Comparison of ENCODE assay signal across 8 cellular contexts in genomic region chr2:230318190-230319121, GRCh38. TPM values are rescaled to one million over a fixed set of nuclear protein-coding genes. Genes with fewer than 3 reads are reported as not detected.
DNase-seq lines count a peak whose midpoint lies in the region; ATAC-seq and TF ChIP-seq lines count a peak whose summit lies in the region.

No MANE protein-coding gene starts in this region.

- H3K4me1 ChIP-seq in DND-41 (ENCODE audit: insufficient read depth, low read length) (peaks cover 42% of the 10 kb centered on the region), gastroesophageal sphincter (no peaks in the 10 kb centered on the region)

- no peaks in the 10 kb centered on the region for H3K9me3 ChIP-seq in DND-41 (ENCODE audit: insufficient read depth, low read length, severe bottlenecking)
- peaks cover 0 to 24% (median 0%) of the 10 kb centered on the region in 3 donors for H3K9me3 ChIP-seq in gastroesophageal sphincter

- TF ChIP-seq POLR2A in gastroesophageal sphincter (IDR thresholded peaks at IDR 0.05) = no peak

- DNase-seq in DND-41 = peak; percentile 43
- DNase-seq in putamen (ENCODE audit: low spot score) = no peak
- DNase-seq in anterior cingulate cortex (lab: John Stamatoyannopoulos, UW) = no peak
- no peak for DNase-seq in coronary artery (ENCODE audit: low spot score)

- H3K9ac ChIP-seq in DND-41 (ENCODE audit: low read depth, low read length) = peak overlapping the region; percentile 54

- TF ChIP-seq EP300 in gastroesophageal sphincter (IDR thresholded peaks at IDR 0.05) = no peak

- peaks cover 10% of the 10 kb centered on the region for H3K9me3 Mint-ChIP-seq in activated T-helper 17 cell treated with anti-CD3 and anti-CD28 coated beads, Interleukin-2, amount 50 U/mL, for 72 hours

- TF ChIP-seq CTCF in DND-41 (IDR thresholded peaks at IDR 0.05; ENCODE audit: borderline replicate concordance, extremely low read depth, low read length, poor library complexity, severe bottlenecking) = no peak
- TF ChIP-seq CTCF in gastroesophageal sphincter (IDR thresholded peaks at IDR 0.05) = no peak
- no peak for TF ChIP-seq CTCF in coronary artery (IDR thresholded peaks at IDR 0.05)

- H3K79me2 ChIP-seq in DND-41 (ENCODE audit: insufficient read depth, low read length) = no peaks in the 10 kb centered on the region

- no peaks in the 10 kb centered on the region for H4K20me1 ChIP-seq in DND-41 (ENCODE audit: insufficient read depth, low read length)

- H3K27me3 Mint-ChIP-seq in activated T-helper 17 cell treated with anti-CD3 and anti-CD28 coated beads, Interleukin-2, amount 50 U/mL, for 72 hours = no peaks in the 10 kb centered on the region

- peak overlapping the region; percentile 63 for H3K4me3 Mint-ChIP-seq in activated T-helper 17 cell treated with anti-CD3 and anti-CD28 coated beads, Interleukin-2, amount 50 U/mL, for 72 hours

- ATAC-seq in DND-41 (ENCODE audit: insufficient read depth, low read depth) (peak; percentile 24; the same call in 2 of the 3 replicates), GM19395 (IDR thresholded peaks at IDR 0.05; ENCODE audit: unreplicated experiment) (peak; percentile 61), HG03354 (IDR thresholded peaks at IDR 0.05; ENCODE audit: poor library complexity, severe bottlenecking, unreplicated experiment) (peak; percentile 53), gastroesophageal sphincter (no peak)
- peak; percentile 25 for ATAC-seq in activated T-helper 17 cell treated with anti-CD3 and anti-CD28 coated beads, Interleukin-2, amount 50 U/mL, for 72 hours (replicated peaks)

- H3K27ac Mint-ChIP-seq in activated T-helper 17 cell treated with anti-CD3 and anti-CD28 coated beads, Interleukin-2, amount 50 U/mL, for 72 hours = peak overlapping the region; percentile 82

- H3K4me3 ChIP-seq in DND-41 (ENCODE audit: low read depth in 1 of 2, low read length in 2 of 2) (peak overlapping the region in 1 of 2 experiments; percentile 47; a peak in 2 of 4 replicates), gastroesophageal sphincter (no peak overlapping the region), coronary artery (no peak overlapping the region)

- H3K27me3 ChIP-seq in DND-41 (ENCODE audit: insufficient read depth, low read length, poor library complexity) (no peaks in the 10 kb centered on the region), gastroesophageal sphincter (no peaks in the 10 kb centered on the region)

- H2AFZ ChIP-seq in DND-41 (ENCODE audit: low read depth, low read length) = peak overlapping the region; percentile 67

- peak overlapping the region; percentile 94 for H3K27ac ChIP-seq in DND-41 (ENCODE audit: low read length)
- no peak overlapping the region for H3K27ac ChIP-seq in gastroesophageal sphincter
- H3K27ac ChIP-seq in coronary artery = no peak overlapping the region

- H3K36me3 ChIP-seq in DND-41 (ENCODE audit: insufficient read depth, low read length) (no peaks in the 10 kb centered on the region), gastroesophageal sphincter (no peaks in the 10 kb centered on the region)

- peak overlapping the region; percentile 67 for H3K4me2 ChIP-seq in DND-41 (ENCODE audit: insufficient read depth, low read length)

- 71 to 100% methylated on average over 1 to 6 of the region's 6 CpGs for WGBS in gastroesophageal sphincter (ENCODE audit: low coverage in 1 of 2), 2 donors

- H3K4me1 Mint-ChIP-seq in activated T-helper 17 cell treated with anti-CD3 and anti-CD28 coated beads, Interleukin-2, amount 50 U/mL, for 72 hours = peaks cover 33% of the 10 kb centered on the region

- H3K36me3 Mint-ChIP-seq in activated T-helper 17 cell treated with anti-CD3 and anti-CD28 coated beads, Interleukin-2, amount 50 U/mL, for 72 hours (ENCODE audit: low read depth) = peaks cover 20% of the 10 kb centered on the region

RNA-seq across cellular contexts. Expression of gene SP140L, which starts 8.5 kb away (rescaled TPM):
- total RNA-seq in activated T-helper 17 cell treated with anti-CD3 and anti-CD28 coated beads, Interleukin-2, amount 50 U/mL, for 72 hours = 10 to 100 TPM; 45.1 to 70.4 TPM
- 10 to 100 TPM in 1 of 4 donors, 1 to 10 TPM in 3; 6.1 to 11.0 (median 7.6) TPM for total RNA-seq in gastroesophageal sphincter
